In the genomic region with DNA sequence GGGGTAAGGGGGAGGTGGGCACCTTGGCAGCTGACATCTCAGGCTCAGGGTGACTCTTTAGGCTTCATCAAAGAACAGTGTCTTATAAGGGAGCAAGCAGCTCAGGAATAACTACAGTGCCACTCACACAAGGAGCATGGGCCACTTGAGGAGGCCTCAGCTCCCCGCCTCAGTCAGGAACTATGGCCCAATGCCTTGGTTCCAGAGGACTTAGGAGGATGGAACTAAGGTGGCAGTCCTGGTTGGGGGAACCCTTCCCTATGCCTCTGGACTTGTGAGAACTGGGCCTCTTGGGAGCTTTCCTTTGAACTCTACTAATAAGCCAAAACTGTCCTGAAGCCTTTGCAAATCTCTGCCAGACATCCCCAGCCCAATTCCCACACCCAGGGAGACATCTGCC, we compare ENCODE assay signal across 21 cellular contexts.
DNase-seq lines count a peak whose midpoint lies in the region; ATAC-seq, FAIRE-seq and TF ChIP-seq lines count a peak whose summit lies in the region.
"Had no signal": no experiment of that assay in that cellular context is flagged by ENCODE, and none has a peak within 500 bp of the region (broad histone marks: within the 10 kb centered on the region; RNA-seq: fewer than 3 reads in every experiment).

No MANE protein-coding gene starts in this region.

- no peaks in the 10 kb centered on the region for H3K36me3 Mint-ChIP-seq in mesothelial cell of epicardium
- H3K36me3 Mint-ChIP-seq in activated T-cell treated with anti-CD3 and anti-CD28 coated beads, Interleukin-2, amount 50 U/mL, for 72 hours (ENCODE audit: insufficient read depth in 2 of 2) = no peaks in the 10 kb centered on the region
- H3K36me3 Mint-ChIP-seq: activated naive CD8-positive, alpha-beta T cell treated with anti-CD3 and anti-CD28 coated beads for 36 hours; CD4-positive, alpha-beta memory T cell; stimulated activated memory B cell treated with anti-CD40 and anti-IgM and Interleukin-4, amounts not matched to agents 10 μg/mL and 1 μg/mL and 100 μg/mL, for 72 hours had no signal

- H3K4me3 ChIP-seq in HUES6 (ENCODE audit: low read depth, low read length) (no peak overlapping the region), endothelial cell of umbilical vein (replicated peaks in 1 of 3; ENCODE audit: insufficient read depth in 1 of 3, low read depth in 1 of 3, low read length in 3 of 3) (no peak overlapping the region), stomach smooth muscle (ENCODE audit: low read length in 2 of 2) (no peak overlapping the region)
- H3K4me3 ChIP-seq: hepatocyte, thoracic aorta had no signal

- peak overlapping the region; percentile 83 for H3K27ac Mint-ChIP-seq in mesothelial cell of epicardium
- H3K27ac Mint-ChIP-seq in activated T-cell treated with anti-CD3 and anti-CD28 coated beads, Interleukin-2, amount 50 U/mL, for 72 hours = no peak overlapping the region
- H3K27ac Mint-ChIP-seq: activated naive CD8-positive, alpha-beta T cell treated with anti-CD3 and anti-CD28 coated beads for 36 hours; CD4-positive, alpha-beta memory T cell; stimulated activated memory B cell treated with anti-CD40 and anti-IgM and Interleukin-4, amounts not matched to agents 10 μg/mL and 1 μg/mL and 100 μg/mL, for 72 hours had no signal

- H3K4me1 ChIP-seq in HUES6 (ENCODE audit: control insufficient read depth, insufficient read depth, low read length) = peaks cover 31% of the 10 kb centered on the region
- no peaks in the 10 kb centered on the region for H3K4me1 ChIP-seq in endothelial cell of umbilical vein (ENCODE audit: control insufficient read depth, extremely low read depth, insufficient read depth, low read length)
- H3K4me1 ChIP-seq in stomach smooth muscle (ENCODE audit: control insufficient read depth, insufficient read depth, low read length) = peaks cover 10% of the 10 kb centered on the region

- H3K27me3 ChIP-seq in HUES6 (ENCODE audit: control insufficient read depth, insufficient read depth, low read length) (peaks cover 5% of the 10 kb centered on the region; the same call in 1 of the 2 replicates), endothelial cell of umbilical vein (ENCODE audit: control insufficient read depth in 2 of 2, insufficient read depth in 2 of 2, low read length in 2 of 2) (no peaks in the 10 kb centered on the region), stomach smooth muscle (ENCODE audit: control insufficient read depth in 1 of 2, insufficient read depth in 2 of 2, low read length in 2 of 2) (peaks cover 0 to 13% of the 10 kb centered on the region in 2 donors)
- H3K27me3 ChIP-seq: hepatocyte had no signal

- no peak for TF ChIP-seq POLR2A in endothelial cell of umbilical vein (IDR thresholded peaks at IDR 0.05; ENCODE audit: low read depth, low read length)

- POLR2A ChIA-PET in endothelial cell of umbilical vein (lab: Charles Lee) = interaction anchor here (1.3 kb wide), 1 partner anchor 161 kb away, joined by 6 read pairs; a partner anchor contains a TSS

- H4K20me1 ChIP-seq in endothelial cell of umbilical vein (replicated peaks; ENCODE audit: control insufficient read depth, extremely low read depth, insufficient read depth, low read length) = no peaks in the 10 kb centered on the region

- H3K4me1 Mint-ChIP-seq in mesothelial cell of epicardium = peaks cover 35% of the 10 kb centered on the region
- no peaks in the 10 kb centered on the region for H3K4me1 Mint-ChIP-seq in activated T-cell treated with anti-CD3 and anti-CD28 coated beads, Interleukin-2, amount 50 U/mL, for 72 hours (ENCODE audit: low read depth)
- H3K4me1 Mint-ChIP-seq: activated naive CD8-positive, alpha-beta T cell treated with anti-CD3 and anti-CD28 coated beads for 36 hours; CD4-positive, alpha-beta memory T cell; stimulated activated memory B cell treated with anti-CD40 and anti-IgM and Interleukin-4, amounts not matched to agents 10 μg/mL and 1 μg/mL and 100 μg/mL, for 72 hours had no signal

- DNase-seq in endothelial cell of umbilical vein (ENCODE audit: low read depth, low spot score) = no peak
- no peak for DNase-seq in mesothelial cell of epicardium (ENCODE audit: low spot score in 2 of 2, unreplicated experiment in 2 of 2)
- no peak for DNase-seq in NCI-H2171 (lab: John Stamatoyannopoulos, UW)
- DNase-seq in activated T-cell treated with anti-CD3 and anti-CD28 coated beads, Interleukin-2, amount 50 U/mL, for 72 hours = no peak
- DNase-seq in head of caudate nucleus = no peak
- DNase-seq: activated CD4-positive, alpha-beta T cell treated with anti-CD3 and anti-CD28 coated beads, Interleukin-2, amount 50 U/mL, for 48 hours; activated naive CD8-positive, alpha-beta T cell treated with anti-CD3 and anti-CD28 coated beads for 36 hours; CD4-positive, alpha-beta memory T cell; effector CD4-positive, alpha-beta T cell; erythroblast; NCI-H1105; NCI-H2029; NCI-H446 treated with DMSO at 0.1 percent for 48 hours; stimulated activated CD4-positive, alpha-beta T cell treated with anti-CD3 and anti-CD28 coated beads, Interleukin-4, amount 100 ng/mL, for 1 hour had no signal

- BruUV-seq in endothelial cell of umbilical vein (replicated peaks; lab: Mats Ljungman, UMichigan) = no TSS peak

- H3K9me1 ChIP-seq in endothelial cell of umbilical vein (replicated peaks; ENCODE audit: control insufficient read depth, extremely low read depth, insufficient read depth, low read length) = no peaks in the 10 kb centered on the region

- CTCF ChIA-PET in endothelial cell of umbilical vein (lab: Charles Lee) = interaction anchor here (0.9 to 2.5 kb wide), 5 partner anchors 11 to 161 kb away, joined by 3 to 13 read pairs (median 3); a partner anchor contains a TSS

- H3K36me3 ChIP-seq in HUES6 (ENCODE audit: control insufficient read depth, insufficient read depth, low read length) = no peaks in the 10 kb centered on the region
- H3K36me3 ChIP-seq in endothelial cell of umbilical vein (ENCODE audit: control insufficient read depth in 2 of 2, extremely low read depth in 1 of 2, insufficient read depth in 2 of 2, low read length in 2 of 2) = no peaks in the 10 kb centered on the region
- H3K36me3 ChIP-seq in stomach smooth muscle (ENCODE audit: control insufficient read depth in 2 of 2, insufficient read depth in 2 of 2, low read length in 2 of 2) = no peaks in the 10 kb centered on the region
- H3K36me3 ChIP-seq: thoracic aorta had no signal

- ATAC-seq in activated T-cell treated with anti-CD3 and anti-CD28 coated beads, Interleukin-2, amount 50 U/mL, for 72 hours (replicated peaks in 1 of 2) = no peak
- ATAC-seq: HCT116; stimulated activated memory B cell treated with anti-CD40 and anti-IgM and Interleukin-4, amounts not matched to agents 10 μg/mL and 1 μg/mL and 100 μg/mL, for 72 hours had no signal

- H3K9ac ChIP-seq in HUES6 (ENCODE audit: low read length) = peak overlapping the region; percentile 0
- no peak overlapping the region for H3K9ac ChIP-seq in endothelial cell of umbilical vein (replicated peaks; ENCODE audit: extremely low read depth, insufficient read depth, low read length)
- H3K9ac ChIP-seq in stomach smooth muscle (ENCODE audit: low read length in 2 of 2) = no peak overlapping the region

- dilution Hi-C loops in endothelial cell of umbilical vein (cut with MboI; ENCODE audit: extremely low pct_ligation_motif_present, low sequenced_read_pairs) = no loop called here

- H2AFZ ChIP-seq in endothelial cell of umbilical vein (ENCODE audit: low read depth, low read length) = no peak overlapping the region
- H2AFZ ChIP-seq: hepatocyte had no signal

- no peaks in the 10 kb centered on the region for H3K79me2 ChIP-seq in endothelial cell of umbilical vein (ENCODE audit: control insufficient read depth, insufficient read depth, low read length)
- H3K79me2 ChIP-seq: hepatocyte had no signal

- TF ChIP-seq CTCF in endothelial cell of umbilical vein (IDR thresholded peaks at IDR 0.05; ENCODE audit: extremely low read depth in 1 of 2, insufficient read depth in 1 of 2, low read depth in 1 of 2, low read length in 2 of 2) (no peak), mesothelial cell of epicardium (IDR thresholded peaks at IDR 0.05; ENCODE audit: unreplicated experiment) (no peak)

- H3K27me3 Mint-ChIP-seq in mesothelial cell of epicardium (ENCODE audit: low read depth) = no peaks in the 10 kb centered on the region
- H3K27me3 Mint-ChIP-seq in activated T-cell treated with anti-CD3 and anti-CD28 coated beads, Interleukin-2, amount 50 U/mL, for 72 hours (ENCODE audit: low read depth) = peaks cover 41% of the 10 kb centered on the region
- H3K27me3 Mint-ChIP-seq: activated naive CD8-positive, alpha-beta T cell treated with anti-CD3 and anti-CD28 coated beads for 36 hours; CD4-positive, alpha-beta memory T cell had no signal

- H3K9me3 ChIP-seq in HUES6 (ENCODE audit: control insufficient read depth, insufficient read depth, low read depth, low read length) (peaks cover 5% of the 10 kb centered on the region), endothelial cell of umbilical vein (replicated peaks; ENCODE audit: control insufficient read depth, insufficient read depth, low read length) (no peaks in the 10 kb centered on the region), stomach smooth muscle (ENCODE audit: control insufficient read depth in 2 of 2, low read length in 2 of 2) (no peaks in the 10 kb centered on the region)
- H3K9me3 ChIP-seq: thoracic aorta had no signal

- FAIRE-seq in endothelial cell of umbilical vein (lab: Jason Lieb, UNC) = peak; percentile 28

- H3K4me2 ChIP-seq in endothelial cell of umbilical vein (ENCODE audit: insufficient read depth, low read length) = no peak overlapping the region
- H3K4me2 ChIP-seq: hepatocyte had no signal

- no peak overlapping the region; the same call in 1 of the 2 replicates for H3K27ac ChIP-seq in HUES6 (ENCODE audit: low read depth, low read length)
- no peak overlapping the region for H3K27ac ChIP-seq in endothelial cell of umbilical vein (ENCODE audit: insufficient read depth, low read depth, low read length)
- H3K27ac ChIP-seq in stomach smooth muscle (ENCODE audit: low read length) = peak overlapping the region; percentile 24
- H3K27ac ChIP-seq: HL-60 had no signal

- no peak overlapping the region for H3K4me3 Mint-ChIP-seq in mesothelial cell of epicardium
- no peak overlapping the region for H3K4me3 Mint-ChIP-seq in activated T-cell treated with anti-CD3 and anti-CD28 coated beads, Interleukin-2, amount 50 U/mL, for 72 hours
- H3K4me3 Mint-ChIP-seq: activated naive CD8-positive, alpha-beta T cell treated with anti-CD3 and anti-CD28 coated beads for 36 hours; CD4-positive, alpha-beta memory T cell; stimulated activated memory B cell treated with anti-CD40 and anti-IgM and Interleukin-4, amounts not matched to agents 10 μg/mL and 1 μg/mL and 100 μg/mL, for 72 hours had no signal

- intact Hi-C loops in endothelial cell of umbilical vein (cut with micrococcal nuclease) (no loop called here), head of caudate nucleus (cut with DNase I) (no loop called here)

- peaks cover 10% of the 10 kb centered on the region for H3K9me3 Mint-ChIP-seq in mesothelial cell of epicardium
- H3K9me3 Mint-ChIP-seq in activated T-cell treated with anti-CD3 and anti-CD28 coated beads, Interleukin-2, amount 50 U/mL, for 72 hours = no peaks in the 10 kb centered on the region
- H3K9me3 Mint-ChIP-seq: activated naive CD8-positive, alpha-beta T cell treated with anti-CD3 and anti-CD28 coated beads for 36 hours; stimulated activated memory B cell treated with anti-CD40 and anti-IgM and Interleukin-4, amounts not matched to agents 10 μg/mL and 1 μg/mL and 100 μg/mL, for 72 hours had no signal
